ENCODE assay signal across 8 cellular contexts in the genomic region with DNA sequence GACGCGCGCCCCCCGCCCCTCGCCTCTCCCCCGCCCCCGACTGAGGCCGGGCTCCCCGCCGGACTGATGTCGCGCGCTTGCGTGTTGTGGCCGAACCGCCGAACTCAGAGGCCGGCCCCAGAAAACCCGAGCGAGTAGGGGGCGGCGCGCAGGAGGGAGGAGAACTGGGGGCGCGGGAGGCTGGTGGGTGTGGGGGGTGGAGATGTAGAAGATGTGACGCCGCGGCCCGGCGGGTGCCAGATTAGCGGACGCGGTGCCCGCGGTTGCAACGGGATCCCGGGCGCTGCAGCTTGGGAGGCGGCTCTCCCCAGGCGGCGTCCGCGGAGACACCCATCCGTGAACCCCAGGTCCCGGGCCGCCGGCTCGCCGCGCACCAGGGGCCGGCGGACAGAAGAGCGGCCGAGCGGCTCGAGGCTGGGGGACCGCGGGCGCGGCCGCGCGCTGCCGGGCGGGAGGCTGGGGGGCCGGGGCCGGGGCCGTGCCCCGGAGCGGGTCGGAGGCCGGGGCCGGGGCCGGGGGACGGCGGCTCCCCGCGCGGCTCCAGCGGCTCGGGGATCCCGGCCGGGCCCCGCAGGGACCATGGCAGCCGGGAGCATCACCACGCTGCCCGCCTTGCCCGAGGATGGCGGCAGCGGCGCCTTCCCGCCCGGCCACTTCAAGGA. TPM values are rescaled to one million over a fixed set of nuclear protein-coding genes. Genes with fewer than 3 reads are reported as not detected.
A peak's percentile ranks its signal among the peaks of the same experiment; 100 is the strongest.
DNase-seq lines count a peak whose midpoint lies in the region; ATAC-seq and TF ChIP-seq lines count a peak whose summit lies in the region.

A gene (plus strand): TSS at position 236 of the 662 bp plus-strand sequence. CDS start 344 bp downstream, at position 580.

- dilution Hi-C loops in mammary epithelial cell (cut with HindIII; ENCODE audit: low sequenced_read_pairs), result no loop called here

- H2AFZ ChIP-seq in ACC112 (ENCODE audit: low read length, unreplicated experiment), result peak within 1 kb of the TSS; percentile 88
- peak within 1 kb of the TSS; percentile 97 for H2AFZ ChIP-seq in mammary epithelial cell (ENCODE audit: low read depth, low read length)

- H4K20me1 ChIP-seq in mammary epithelial cell (ENCODE audit: insufficient read depth, low read length), result no peaks in the 10 kb centered on the region

- H3K36me3 ChIP-seq in ACC112 (ENCODE audit: insufficient read depth, low read length), result peaks cover 6% of the 10 kb centered on the region; the same call in 1 of the 2 replicates
- no peaks in the 10 kb centered on the region for H3K36me3 ChIP-seq in mammary epithelial cell (ENCODE audit: insufficient read depth, low read length)
- peaks cover 28% of the 10 kb centered on the region for H3K36me3 ChIP-seq in iPS-20b (ENCODE audit: insufficient read depth, low read depth, low read length)

- peak within 1 kb of the TSS; percentile 70 for H3K9ac ChIP-seq in mammary epithelial cell (ENCODE audit: insufficient read depth, low read length)
- peak within 1 kb of the TSS; percentile 99 for H3K9ac ChIP-seq in iPS-20b (ENCODE audit: low read depth, low read length)

- H3K4me3 ChIP-seq in ACC112 (ENCODE audit: low read depth, low read length), result peak within 1 kb of the TSS; percentile 81
- H3K4me3 ChIP-seq in mammary epithelial cell (replicated peaks in 1 of 3; ENCODE audit: insufficient read depth in 1 of 3, low read depth in 2 of 3, low read length in 3 of 3), result peak within 1 kb of the TSS; percentile 88 to 94 (median 92)
- H3K4me3 ChIP-seq in iPS-20b (ENCODE audit: low read length), result peak within 1 kb of the TSS; percentile 90

- H3K4me1 ChIP-seq in ACC112 (ENCODE audit: control insufficient read depth, insufficient read depth, low read length, unreplicated experiment) (peaks cover 47% of the 10 kb centered on the region), mammary epithelial cell (ENCODE audit: insufficient read depth, low read length) (peaks cover 22% of the 10 kb centered on the region), iPS-20b (ENCODE audit: insufficient read depth, low read length) (peaks cover 31% of the 10 kb centered on the region)

- intact Hi-C loops in mammary epithelial cell (cut with micrococcal nuclease) (loop anchor here (5.0 kb wide), 1 partner anchor 39 kb away; no protein-coding TSS in a partner anchor), sciatic nerve (cut with DNase I) (no loop called here)

- in situ Hi-C loops in mammary epithelial cell (cut with MboI; ENCODE audit: low sequenced_read_pairs in 2 of 2), result loop anchor here in 1 of 2 donors (10.0 kb wide), 1 partner anchor 62 kb away; no protein-coding TSS in a partner anchor

- H3K79me2 ChIP-seq in ACC112 (ENCODE audit: control insufficient read depth, insufficient read depth, low read length, unreplicated experiment) (peaks cover 58% of the 10 kb centered on the region), mammary epithelial cell (ENCODE audit: insufficient read depth, low read length) (peaks cover 41% of the 10 kb centered on the region)

- DNase-seq in RPMI7951 (ENCODE audit: low read depth) (peak; percentile 41), mammary epithelial cell (peak; percentile 33), sciatic nerve (ENCODE audit: low spot score) (peak; percentile 87), NCI-H774 (lab: John Stamatoyannopoulos, UW) (no peak)

- CTCF ChIA-PET in mammary epithelial cell (lab: Charles Lee; ENCODE audit: low non-redundant PET), result no interaction called here

- TF ChIP-seq CTCF in mammary epithelial cell (conservative IDR thresholded peaks at IDR 0.05 in 1 of 2, IDR thresholded peaks at IDR 0.05 in 1 of 2; ENCODE audit: extremely low read depth in 1 of 2, insufficient read depth in 1 of 2, low read depth in 1 of 2, low read length in 2 of 2), result no peak

- H3K27me3 ChIP-seq in ACC112 (ENCODE audit: insufficient read depth, low read length) (no peaks in the 10 kb centered on the region), mammary epithelial cell (ENCODE audit: insufficient read depth, low read length) (no peaks in the 10 kb centered on the region), iPS-20b (ENCODE audit: insufficient read depth, low read length) (peaks cover 5% of the 10 kb centered on the region; the same call in 1 of the 2 replicates)

- ATAC-seq in GM18499 (IDR thresholded peaks at IDR 0.05; ENCODE audit: insufficient read depth, unreplicated experiment), result peak; percentile 0
- ATAC-seq in HG02884 (IDR thresholded peaks at IDR 0.05; ENCODE audit: unreplicated experiment), result peak; percentile 15
- ATAC-seq in sciatic nerve, result peak; percentile 88

- H3K9me3 ChIP-seq in mammary epithelial cell (replicated peaks; ENCODE audit: insufficient read depth, low read length) (no peaks in the 10 kb centered on the region), iPS-20b (ENCODE audit: insufficient read depth, low read depth, low read length) (no peaks in the 10 kb centered on the region)

- BruUV-seq in mammary epithelial cell (replicated peaks; lab: Mats Ljungman, UMichigan), result no TSS peak

- H3K27ac ChIP-seq in ACC112 (ENCODE audit: low read depth, low read length), result peak within 1 kb of the TSS; percentile 89
- peak within 1 kb of the TSS; percentile 59 for H3K27ac ChIP-seq in mammary epithelial cell (ENCODE audit: insufficient read depth, low read depth, low read length)
- peak within 1 kb of the TSS; percentile 90 for H3K27ac ChIP-seq in iPS-20b (ENCODE audit: low read length)

- H3K4me2 ChIP-seq in mammary epithelial cell (ENCODE audit: insufficient read depth, low read depth, low read length), result peak within 1 kb of the TSS; percentile 84

- no CpG with 5 or more reads among the region's 93 CpGs for WGBS in mammary epithelial cell (ENCODE audit: low coverage, missing lambda C conversion rate)

RNA-seq across cellular contexts. Expression of the gene that starts here (rescaled TPM):
- 3.3 and 4.1 TPM in 2 replicates for total RNA-seq in RPMI7951 (2014; rRNA removed; shearing (Covaris generic))
- total RNA-seq in mammary epithelial cell (10 to 100 TPM; 17.3 to 30.6 TPM), sciatic nerve (30.5 TPM)
- polyA plus RNA-seq in mammary epithelial cell, result 3.7 TPM
- polyA minus RNA-seq in mammary epithelial cell, result 7.7 TPM

Comparison
In these comparisons a context has a peak if more than half of its experiments do, and no peak if none do; other contexts are left out.
1. ATAC-seq: peak in every context shown above with its lines; median percentile 88 in sciatic nerve; 15 in HG02884; 0 in GM18499.